Comparison of ENCODE assay signal across 20 cellular contexts in genomic region chr3:189237516-189237915, GRCh38.
"Had no signal": no experiment of that assay in that cellular context is flagged by ENCODE, and none has a peak within 500 bp of the region (broad histone marks: within the 10 kb centered on the region; RNA-seq: fewer than 3 reads in every experiment).

No MANE protein-coding gene starts in this region.

- H3K4me1 ChIP-seq: colonic mucosa, foreskin keratinocyte, psoas muscle, right atrium auricular region, sigmoid colon, stomach had no signal

- H3K36me3 ChIP-seq: colonic mucosa, heart left ventricle, right atrium auricular region, sigmoid colon, stomach had no signal

- H3K4me1 Mint-ChIP-seq: nephron progenitor cell had no signal

- H3K27ac ChIP-seq: colonic mucosa, foreskin keratinocyte, heart left ventricle, psoas muscle, right atrium auricular region, sigmoid colon, stomach had no signal

- H3K4me3 ChIP-seq: colonic mucosa, heart left ventricle, psoas muscle, right atrium auricular region, sigmoid colon, stomach had no signal

- ATAC-seq: foreskin keratinocyte; heart left ventricle; left lobe of liver; naive thymus-derived CD4-positive, alpha-beta T cell; psoas muscle had no signal

- H3K27me3 ChIP-seq: colonic mucosa, foreskin keratinocyte, heart left ventricle, right atrium auricular region, sigmoid colon, stomach had no signal

- DNase-seq: colonic mucosa; effector CD4-positive, alpha-beta T cell; endodermal cell; erythroblast; heart left ventricle; hippocampal formation; kidney glomerular epithelial cell; mammary epithelial cell; naive thymus-derived CD4-positive, alpha-beta T cell; nephron progenitor cell; psoas muscle; sigmoid colon; small intestine; stimulated activated CD4-positive, alpha-beta T cell treated with anti-CD3 and anti-CD28 coated beads, Interleukin-12 subunit alpha, Interleukin-12 subunit beta, amount 100 ng/mL, for 4 hours; stimulated activated naive CD4-positive, alpha-beta T cell; stomach; substantia nigra had no signal

- H3K27ac Mint-ChIP-seq: endodermal cell, nephron progenitor cell had no signal

- H3K4me3 Mint-ChIP-seq: endodermal cell; naive thymus-derived CD4-positive, alpha-beta T cell; nephron progenitor cell had no signal
